20 cellular contexts compared by ENCODE assay signal in genomic region chr4:184011810-184012209, GRCh38.
"Had no signal": no experiment of that assay in that cellular context is flagged by ENCODE, and none has a peak within 500 bp of the region (broad histone marks: within the 10 kb centered on the region; RNA-seq: fewer than 3 reads in every experiment).

No MANE protein-coding gene starts in this region.

- DNase-seq: activated CD4-positive, alpha-beta T cell treated with anti-CD3 and anti-CD28 coated beads for 36 hours; activated CD4-positive, alpha-beta T cell treated with anti-CD3 and anti-CD28 coated beads, Interleukin-2, amount 50 U/mL, for 48 hours; activated gamma-delta T cell treated with Interleukin-2 at 50 U/mL for 16 hours; activated T-cell treated with anti-CD3 and anti-CD28 coated beads for 4 hours; colonic mucosa; foreskin keratinocyte; hypothalamus; islet precursor cell; right lobe of liver; small intestine; stimulated activated CD4-positive, alpha-beta T cell treated with anti-CD3 and anti-CD28 coated beads, Interleukin-4, amount 100 ng/mL, for 1 hour; stimulated activated naive CD8-positive, alpha-beta T cell treated with anti-CD3 and anti-CD28 coated beads, Interleukin-15, amount 100 ng/mL, for 72 hours; T-helper 2 cell; transverse colon had no signal

- ATAC-seq: activated CD4-positive, alpha-beta T cell treated with anti-CD3 and anti-CD28 coated beads for 36 hours; foreskin keratinocyte; right lobe of liver; stimulated activated naive CD8-positive, alpha-beta T cell treated with anti-CD3 and anti-CD28 coated beads, Interleukin-15, amount 100 ng/mL, for 72 hours; WTC11 had no signal

- H3K4me1 ChIP-seq: colonic mucosa, foreskin keratinocyte, prostate gland, right lobe of liver, suprapubic skin, transverse colon, vagina had no signal

- H3K27ac ChIP-seq: colonic mucosa, foreskin keratinocyte, prostate gland, right lobe of liver, suprapubic skin, transverse colon, vagina had no signal

- H3K4me3 ChIP-seq: colonic mucosa, prostate gland, right lobe of liver, suprapubic skin, transverse colon, vagina had no signal

- H3K4me3 Mint-ChIP-seq: activated CD4-positive, alpha-beta T cell treated with anti-CD3 and anti-CD28 coated beads for 36 hours; activated naive CD8-positive, alpha-beta T cell; activated T-helper 1 cell treated with anti-CD3 and anti-CD28 coated beads, Interleukin-12 subunit alpha, Interleukin-12 subunit beta, Interleukin-2, Interleukin-4 antibody, amounts not matched to agents 30 ng/mL and 10 ng/mL and 1 ng/mL, durations not matched to agents 14 hours and 24 hours and 36 hours; stimulated activated naive CD8-positive, alpha-beta T cell treated with anti-CD3 and anti-CD28 coated beads, Interleukin-15, amount 100 ng/mL, for 72 hours; WTC11 had no signal

- H3K36me3 ChIP-seq: colonic mucosa, prostate gland, right lobe of liver, transverse colon had no signal

- H3K27me3 Mint-ChIP-seq: activated CD4-positive, alpha-beta T cell treated with anti-CD3 and anti-CD28 coated beads for 36 hours; activated naive CD8-positive, alpha-beta T cell; stimulated activated naive CD8-positive, alpha-beta T cell treated with anti-CD3 and anti-CD28 coated beads, Interleukin-15, amount 100 ng/mL, for 72 hours had no signal

- H3K36me3 Mint-ChIP-seq: activated naive CD8-positive, alpha-beta T cell had no signal

- H3K9me3 Mint-ChIP-seq: activated T-helper 1 cell treated with anti-CD3 and anti-CD28 coated beads, Interleukin-12 subunit alpha, Interleukin-12 subunit beta, Interleukin-2, Interleukin-4 antibody, amounts not matched to agents 30 ng/mL and 10 ng/mL and 1 ng/mL, durations not matched to agents 14 hours and 24 hours and 36 hours; stimulated activated naive CD8-positive, alpha-beta T cell treated with anti-CD3 and anti-CD28 coated beads, Interleukin-15, amount 100 ng/mL, for 72 hours had no signal

- H3K27me3 ChIP-seq: colonic mucosa, foreskin keratinocyte, right lobe of liver, suprapubic skin, transverse colon, vagina had no signal

- H3K9me3 ChIP-seq: colonic mucosa, prostate gland, right lobe of liver, suprapubic skin, transverse colon, vagina had no signal

- H3K27ac Mint-ChIP-seq: activated CD4-positive, alpha-beta T cell treated with anti-CD3 and anti-CD28 coated beads for 36 hours; activated naive CD8-positive, alpha-beta T cell; activated T-helper 1 cell treated with anti-CD3 and anti-CD28 coated beads, Interleukin-12 subunit alpha, Interleukin-12 subunit beta, Interleukin-2, Interleukin-4 antibody, amounts not matched to agents 30 ng/mL and 10 ng/mL and 1 ng/mL, durations not matched to agents 14 hours and 24 hours and 36 hours; stimulated activated naive CD8-positive, alpha-beta T cell treated with anti-CD3 and anti-CD28 coated beads, Interleukin-15, amount 100 ng/mL, for 72 hours; WTC11 had no signal
